9 cellular contexts compared by ENCODE assay signal in the genomic region with DNA sequence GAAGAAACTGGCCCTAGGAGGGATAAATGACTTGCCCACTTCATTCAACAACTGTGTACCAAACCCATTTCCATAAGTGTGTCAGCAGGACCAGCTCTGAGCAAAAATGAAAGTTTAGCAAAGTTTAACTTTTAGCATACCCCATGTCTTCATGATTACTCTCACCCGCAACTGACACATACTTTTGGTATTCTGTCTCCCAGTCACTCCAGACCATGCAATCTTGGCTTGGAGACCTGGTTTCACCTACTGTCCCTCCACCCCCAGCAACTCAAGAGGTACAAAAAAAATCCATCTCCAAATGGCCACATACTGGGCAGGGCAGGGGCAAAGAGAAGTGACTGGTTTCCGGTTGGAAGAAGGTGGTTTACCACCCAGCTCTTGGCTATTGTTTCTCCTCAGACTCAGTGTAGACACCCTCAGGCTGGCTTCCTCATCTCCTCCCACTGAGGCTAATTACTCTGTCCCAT.
DNase-seq lines count a peak whose midpoint lies in the region; FAIRE-seq and TF ChIP-seq lines count a peak whose summit lies in the region.
"Had no signal": no experiment of that assay in that cellular context is flagged by ENCODE, and none has a peak within 500 bp of the region (broad histone marks: within the 10 kb centered on the region; RNA-seq: fewer than 3 reads in every experiment).

No MANE protein-coding gene starts in this region.

- H3K27me3 ChIP-seq in testis, result no peaks in the 10 kb centered on the region

- H3K27ac ChIP-seq in epithelial cell of prostate (peak overlapping the region; percentile 79), testis (no peak overlapping the region)

- no peak overlapping the region for H3K4me3 ChIP-seq in testis

- no peak for TF ChIP-seq CTCF in testis (IDR thresholded peaks at IDR 0.05)

- intact Hi-C loops in testis (cut with DNase I; ENCODE audit: low total_unique reads) (loop anchor here (10.0 kb wide), 1 partner anchor 150 kb away; no protein-coding TSS in a partner anchor), posterior vena cava (cut with DNase I) (loop anchor here (10.0 kb wide), 1 partner anchor 110 kb away; the partner anchor contains the start of gene SLC16A2 (in 2 of the 2))

- FAIRE-seq in HTR-8/SVneo (lab: Jason Lieb, UNC), result peak; percentile 4

- 75 to 100% methylated on average over 2 of the region's 2 CpGs for WGBS in testis, 2 donors

- peak; percentile 30 for DNase-seq in stimulated activated CD4-positive, alpha-beta T cell treated with anti-CD3 and anti-CD28 coated beads, Interleukin-1b, Interleukin-23, amount 100 ng/mL, for 48 hours
- DNase-seq in stimulated activated CD4-positive, alpha-beta T cell treated with anti-CD3 and anti-CD28 coated beads, Interleukin-4, amount 100 ng/mL, for 1 hour, result no peak
- DNase-seq in HTR-8/SVneo (ENCODE audit: insufficient read length, low spot score), result no peak
- no peak for DNase-seq in epithelial cell of prostate (ENCODE audit: low read depth, low spot score)
- DNase-seq in testis, result no peak
- no peak for DNase-seq in posterior vena cava (ENCODE audit: low spot score)
- DNase-seq in DMS114 treated with DMSO at 0.1 percent for 48 hours (lab: John Stamatoyannopoulos, UW; ENCODE audit: unreplicated experiment), result no peak
- no peak for DNase-seq in NCI-H82 (lab: John Stamatoyannopoulos, UW)
- DNase-seq: activated B cell treated with CpG ODN at 0.5 μM for 24 hours had no signal

- TF ChIP-seq POLR2A in testis (IDR thresholded peaks at IDR 0.05), result no peak

- no peaks in the 10 kb centered on the region for H3K36me3 ChIP-seq in testis (ENCODE audit: low read depth, missing control alignments)

- no peaks in the 10 kb centered on the region for H3K4me1 ChIP-seq in testis

- H3K9me3 ChIP-seq in testis, result no peaks in the 10 kb centered on the region
